Comparison of ENCODE assay signal across 11 cellular contexts in genomic region chr11:128336203-128336602, GRCh38.
DNase-seq lines count a peak whose midpoint lies in the region; ATAC-seq, FAIRE-seq and TF ChIP-seq lines count a peak whose summit lies in the region.
"Had no signal": no experiment of that assay in that cellular context is flagged by ENCODE, and none has a peak within 500 bp of the region (broad histone marks: within the 10 kb centered on the region; RNA-seq: fewer than 3 reads in every experiment).

No MANE protein-coding gene starts in this region.

- DNase-seq in H54 (ENCODE audit: insufficient read length, low spot score) (peak; percentile 63), WTC11 (ENCODE audit: low spot score) (no peak), islet precursor cell (peak; percentile 98), smooth muscle cell of the brain vasculature (ENCODE audit: low read depth, low spot score) (peak; percentile 76), progenitor cell of endocrine pancreas (ENCODE audit: low spot score, unreplicated experiment) (no peak)
- DNase-seq: activated CD4-positive, CD25-positive, alpha-beta regulatory T cell treated with anti-CD3 and anti-CD28 coated beads, Interleukin-2, amount 50 U/mL, for 72 hours; amygdala; NCI-H526 had no signal

- ATAC-seq in WTC11 (peak; percentile 25; the same call in 1 of the 2 replicates), GM21737 (IDR thresholded peaks at IDR 0.05; ENCODE audit: unreplicated experiment) (no peak), HG03354 (IDR thresholded peaks at IDR 0.05; ENCODE audit: poor library complexity, severe bottlenecking, unreplicated experiment) (no peak), GM19397 (IDR thresholded peaks at IDR 0.05; ENCODE audit: unreplicated experiment) (no peak)

- H3K4me1 Mint-ChIP-seq in WTC11 (peaks cover 18% of the 10 kb centered on the region), progenitor cell of endocrine pancreas (ENCODE audit: low read depth) (peaks cover 11% of the 10 kb centered on the region)

- CTCF ChIA-PET in WTC11 (lab: Charles Lee) = interaction anchor here (1.0 to 1.2 kb wide), 3 partner anchors 14 to 294 kb away, joined by 3 read pairs; no protein-coding TSS in a partner anchor

- no peak overlapping the region for H3K4me3 Mint-ChIP-seq in WTC11
- H3K4me3 Mint-ChIP-seq in progenitor cell of endocrine pancreas (ENCODE audit: low read depth) = no peak overlapping the region

- TF ChIP-seq CTCF in WTC11 (IDR thresholded peaks at IDR 0.05) (no peak), progenitor cell of endocrine pancreas (IDR thresholded peaks at IDR 0.05; ENCODE audit: unreplicated experiment) (no peak)

- H3K9me3 Mint-ChIP-seq in WTC11 = no peaks in the 10 kb centered on the region
- no peaks in the 10 kb centered on the region for H3K9me3 Mint-ChIP-seq in progenitor cell of endocrine pancreas (ENCODE audit: low read depth)

- no peak for TF ChIP-seq POLR2A in H54 (IDR thresholded peaks at IDR 0.05; ENCODE audit: low read depth, low read length)

- no peaks in the 10 kb centered on the region for H3K27me3 Mint-ChIP-seq in WTC11 (ENCODE audit: low read depth)
- peaks cover 11% of the 10 kb centered on the region for H3K27me3 Mint-ChIP-seq in progenitor cell of endocrine pancreas

- H3K36me3 Mint-ChIP-seq in WTC11 = no peaks in the 10 kb centered on the region
- no peaks in the 10 kb centered on the region for H3K36me3 Mint-ChIP-seq in progenitor cell of endocrine pancreas (ENCODE audit: insufficient read depth)

- H3K27ac Mint-ChIP-seq in WTC11 = no peak overlapping the region
- no peak overlapping the region for H3K27ac Mint-ChIP-seq in progenitor cell of endocrine pancreas

- peak; percentile 96 for FAIRE-seq in H54 (lab: Jason Lieb, UNC)

- POLR2A ChIA-PET in WTC11 (lab: Charles Lee) = no interaction called here

TF ChIP-seq in WTC11, 78 proteins besides CTCF, POLR2A, EP300 and RAD21:
- TF ChIP-seq IRF1 (CRISPR knock-in tag; IDR thresholded peaks at IDR 0.05) (no peak), SMAD3 (CRISPR knock-in tag; IDR thresholded peaks at IDR 0.05; ENCODE audit: borderline replicate concordance) (no peak), ZNF425 (CRISPR knock-in tag; conservative IDR thresholded peaks at IDR 0.05) (no peak), ZNF423 (CRISPR knock-in tag; IDR thresholded peaks at IDR 0.05) (no peak), NR1H2 (CRISPR knock-in tag; IDR thresholded peaks at IDR 0.05) (no peak), JUN (CRISPR knock-in tag; IDR thresholded peaks at IDR 0.05) (no peak)

Comparison
In these comparisons a context has a peak if more than half of its experiments do, and no peak if none do; other contexts are left out.
1. DNase-seq: peak in H54 (single experiment), islet precursor cell (single experiment) and smooth muscle cell of the brain vasculature (single experiment); none in WTC11 (single experiment) and progenitor cell of endocrine pancreas (single experiment).